Comparison of ENCODE assay signal across 8 cellular contexts in the genomic region with DNA sequence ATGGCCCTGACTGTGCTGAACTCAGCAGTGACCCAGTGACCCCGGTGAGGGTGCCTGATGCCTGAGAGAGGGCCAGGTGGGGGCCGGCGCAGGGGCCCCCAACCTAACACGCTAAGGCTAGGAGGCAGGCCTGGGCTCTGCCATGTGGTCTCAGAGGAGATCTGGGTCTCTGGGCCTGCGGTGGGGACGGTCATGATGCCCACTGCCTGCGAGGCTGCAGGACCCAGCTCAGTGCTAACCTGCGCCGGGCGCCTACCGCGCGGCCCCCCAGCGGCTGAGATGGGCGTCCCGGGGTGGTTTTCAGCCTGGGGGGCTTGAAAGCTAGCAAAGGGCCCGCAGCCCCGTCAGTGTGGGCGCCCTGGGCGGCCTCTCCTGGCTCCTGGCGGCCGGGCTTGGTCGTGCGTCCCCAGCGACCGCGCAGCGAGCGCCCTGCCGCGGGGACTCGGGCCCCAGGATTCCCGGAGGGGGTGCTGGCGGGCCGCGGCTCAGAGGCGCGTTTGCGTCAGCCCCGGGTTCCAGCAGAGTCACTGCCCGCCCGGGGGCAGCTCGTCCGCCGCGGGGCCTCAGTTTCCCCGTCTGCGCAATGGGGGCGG. TPM values are rescaled to one million over a fixed set of nuclear protein-coding genes. Genes with fewer than 3 reads are reported as not detected.
DNase-seq lines count a peak whose midpoint lies in the region; ATAC-seq, FAIRE-seq and TF ChIP-seq lines count a peak whose summit lies in the region.

No MANE protein-coding gene starts in this region.

- H3K4me1 ChIP-seq in HepG2 (ENCODE audit: insufficient read depth, low read length), result peaks cover 10% of the 10 kb centered on the region
- no peaks in the 10 kb centered on the region for H3K4me1 ChIP-seq in small intestine (ENCODE audit: control insufficient read depth in 2 of 2, insufficient read depth in 1 of 2, low read depth in 1 of 2, low read length in 1 of 2)

- ATAC-seq in HepG2, result peak; percentile 48
- no peak for ATAC-seq in HG03139 (IDR thresholded peaks at IDR 0.05; ENCODE audit: unreplicated experiment)
- ATAC-seq in HG03520 (IDR thresholded peaks at IDR 0.05; ENCODE audit: unreplicated experiment), result no peak

- no CpG with 5 or more reads among the region's 49 CpGs for WGBS in HepG2 (ENCODE audit: low lambda C conversion rate)
- 7 to 9% (median 8%) methylated on average over 29 to 49 of the region's 49 CpGs for WGBS in small intestine, 3 donors

- peak overlapping the region; percentile 8; the same call in 1 of the 2 replicates for H3K9ac ChIP-seq in HepG2 (ENCODE audit: insufficient read depth, low read depth, low read length)

- H3K27ac ChIP-seq in HepG2 (ENCODE audit: extremely low read length, insufficient read depth, low read length), result no peak overlapping the region
- peak overlapping the region in 1 of 2 donors; percentile 80 for H3K27ac ChIP-seq in small intestine (ENCODE audit: low read depth in 1 of 2, low read length in 1 of 2)

- peaks cover 0 to 2% (median 0%) of the 10 kb centered on the region in 3 donors for H3K4me1 Mint-ChIP-seq in IgD-negative memory B cell
- no peaks in the 10 kb centered on the region for H3K4me1 Mint-ChIP-seq in type B pancreatic cell (ENCODE audit: unreplicated experiment)

- H4K20me1 ChIP-seq in HepG2 (ENCODE audit: insufficient read depth, low read length), result 0 out of 2 replicates have a peak, but pooled peaks cover 3% of the 10 kb centered on the region

- H3K79me2 ChIP-seq in HepG2 (ENCODE audit: insufficient read depth, low read length), result no peaks in the 10 kb centered on the region

- H3K36me3 ChIP-seq in HepG2 (replicated peaks in 1 of 2; ENCODE audit: control insufficient read depth in 1 of 2, insufficient read depth in 2 of 2, low read length in 2 of 2), result no peaks in the 10 kb centered on the region
- H3K36me3 ChIP-seq in small intestine (ENCODE audit: control insufficient read depth in 2 of 2, insufficient read depth in 2 of 2, low read length in 2 of 2), result no peaks in the 10 kb centered on the region

- POLR2A ChIA-PET in HepG2 (lab: Yijun Ruan, JAX), result no interaction called here

- H3K27ac Mint-ChIP-seq in IgD-negative memory B cell, result no peak overlapping the region
- no peak overlapping the region for H3K27ac Mint-ChIP-seq in type B pancreatic cell

- H3K4me2 ChIP-seq in HepG2 (ENCODE audit: low read depth, low read length), result peak overlapping the region; percentile 62

- FAIRE-seq in HepG2 (lab: Jason Lieb, UNC) (no peak), small intestine (lab: Jason Lieb, UNC) (no peak)

- H3K9me3 ChIP-seq in HepG2 (ENCODE audit: low read length), result no peaks in the 10 kb centered on the region
- H3K9me3 ChIP-seq in small intestine (ENCODE audit: control insufficient read depth, low read depth), result no peaks in the 10 kb centered on the region

- H3K9me3 Mint-ChIP-seq in IgD-negative memory B cell (no peaks in the 10 kb centered on the region), type B pancreatic cell (no peaks in the 10 kb centered on the region)

- no TSS peak for BruUV-seq in HepG2 (replicated peaks; lab: Mats Ljungman, UMichigan)

- H3K4me3 ChIP-seq in astrocyte of the spinal cord (ENCODE audit: low read depth, low read length) (peak overlapping the region; percentile 17), HepG2 (replicated peaks in 1 of 3; ENCODE audit: insufficient read depth in 1 of 3, low read depth in 2 of 3, low read length in 3 of 3) (peak overlapping the region in 2 of 3 experiments; percentile 16 to 62; a peak in 4 of 6 replicates), small intestine (ENCODE audit: low read depth in 1 of 2, low read length in 2 of 2) (peak overlapping the region in 1 of 2 donors; percentile 53)

- TF ChIP-seq CTCF in astrocyte of the spinal cord (IDR thresholded peaks at IDR 0.05; ENCODE audit: low read depth, low read length) (peak; percentile 16), HepG2 (CRISPR knock-in tag; IDR thresholded peaks at IDR 0.05) (peak; percentile 23; the same call in 1 of the 2 replicates), type B pancreatic cell (conservative IDR thresholded peaks at IDR 0.05) (peak; percentile 67)

- DNase-seq in D341Med (ENCODE audit: low spot score), result peak; percentile 75
- no peak for DNase-seq in astrocyte of the spinal cord (ENCODE audit: low read depth, low spot score)
- DNase-seq in HepG2 (ENCODE audit: low spot score), result no peak
- no peak for DNase-seq in type B pancreatic cell (ENCODE audit: extremely low spot score, unreplicated experiment)
- no peak for DNase-seq in small intestine

- H3K36me3 Mint-ChIP-seq in IgD-negative memory B cell (no peaks in the 10 kb centered on the region), type B pancreatic cell (no peaks in the 10 kb centered on the region)

- CTCF ChIA-PET in HepG2 (lab: Yijun Ruan, JAX; ENCODE audit: low intra/inter-chr PET ratio, low total read pairs), result no interaction called here

- 0 out of 2 replicates have a peak, but pooled peaks have one; percentile 37 for TF ChIP-seq RAD21 in HepG2 (CRISPR knock-in tag; IDR thresholded peaks at IDR 0.05)

- intact Hi-C loops in HepG2 (cut with micrococcal nuclease; ENCODE audit: unreplicated experiment), result no loop called here

- peaks cover 25% of the 10 kb centered on the region for H3K27me3 Mint-ChIP-seq in IgD-negative memory B cell
- H3K27me3 Mint-ChIP-seq in type B pancreatic cell, result no peaks in the 10 kb centered on the region

- no peak overlapping the region for H2AFZ ChIP-seq in HepG2 (ENCODE audit: low read length)

- H3K27me3 ChIP-seq in HepG2 (ENCODE audit: control insufficient read depth in 1 of 2, insufficient read depth in 2 of 2, low read length in 2 of 2) (peaks cover 25 to 86% of the 10 kb centered on the region in 2 experiments; a peak in 4 of 5 replicates), small intestine (ENCODE audit: control insufficient read depth in 2 of 2, insufficient read depth in 2 of 2, low read length in 2 of 2) (peaks cover 2 to 10% of the 10 kb centered on the region in 2 donors)

- TF ChIP-seq EP300 in HepG2 (IDR thresholded peaks at IDR 0.05; ENCODE audit: low read depth in 2 of 2, low read length in 2 of 2) (no peak), HepG2 (CRISPR knock-in tag; IDR thresholded peaks at IDR 0.05; ENCODE audit: borderline replicate concordance) (no peak)

- peak overlapping the region; percentile 17 to 84 (median 70) for H3K4me3 Mint-ChIP-seq in IgD-negative memory B cell
- peak overlapping the region; percentile 81 for H3K4me3 Mint-ChIP-seq in type B pancreatic cell

- in situ Hi-C loops in astrocyte of the spinal cord (cut with HindIII; ENCODE audit: low sequenced_read_pairs) (no loop called here), HepG2 (cut with HindIII; ENCODE audit: extremely low pct_ligation_motif_present, low pct_unique_long_range_greater_than_20kb) (no loop called here)

- TF ChIP-seq POLR2A in HepG2 (IDR thresholded peaks at IDR 0.05; ENCODE audit: insufficient read depth in 1 of 2, low read depth in 2 of 2, low read length in 2 of 2), result no peak

RNA-seq across cellular contexts. Expression of a gene that starts 2.5 kb away (rescaled TPM):
- not detected for polyA plus RNA-seq in IgD-negative memory B cell
- total RNA-seq in HepG2 (2016; rRNA removed; fragmentation: Illumina TruSeq; extraction: Trizol), result 0.20 TPM in 1 of 2 replicates, not detected in the other
- total RNA-seq in HepG2 (2016; cell fraction: cytosol; rRNA removed; fragmentation: Illumina TruSeq; extraction: Trizol; ENCODE audit: low read depth), result 0.61 and 0.88 TPM in 2 replicates
- total RNA-seq in HepG2 (2016; cell fraction: insoluble cytoplasmic fraction; rRNA removed; fragmentation: Illumina TruSeq; extraction: Trizol), result 0.19 and 0.32 TPM in 2 replicates
- total RNA-seq in HepG2 (2016; cell fraction: membrane; rRNA removed; fragmentation: Illumina TruSeq; extraction: Trizol), result 0.59 and 0.93 TPM in 2 replicates
- 0.40 TPM in 1 of 2 replicates, not detected in the other for total RNA-seq in HepG2 (2016; cell fraction: nucleus; rRNA removed; fragmentation: Illumina TruSeq; extraction: Trizol)
- 5.1 and 10.3 TPM in 2 replicates for polyA plus RNA-seq in HepG2 (2011; rRNA removed)
- 7.6 and 12.5 TPM in 2 replicates for polyA plus RNA-seq in HepG2 (2011; cell fraction: cytosol; rRNA removed)
- 20.6 and 22.6 TPM in 2 replicates for polyA plus RNA-seq in HepG2 (2011; cell fraction: nucleus; rRNA removed)
- polyA plus RNA-seq in HepG2 (2012), result 1.6 and 2.3 TPM in 2 replicates
- 0.54 and 0.89 TPM in 2 replicates for polyA plus RNA-seq in HepG2 (2016; cell fraction: cytosol; fragmentation: Illumina TruSeq; extraction: Trizol; ENCODE audit: low read depth)
- polyA plus RNA-seq in HepG2 (2016; cell fraction: insoluble cytoplasmic fraction; fragmentation: Illumina TruSeq; extraction: Trizol; ENCODE audit: low read depth), result 0.20 and 0.56 TPM in 2 replicates
- polyA plus RNA-seq in HepG2 (2016; cell fraction: membrane; fragmentation: Illumina TruSeq; extraction: Trizol; ENCODE audit: low read depth), result 0.68 and 0.72 TPM in 2 replicates
- not detected in 2 replicates for polyA plus RNA-seq in HepG2 (2016; cell fraction: nucleus; fragmentation: Illumina TruSeq; extraction: Trizol; ENCODE audit: insufficient read depth, low read depth)
- 3.6 and 4.7 TPM in 2 replicates for polyA minus RNA-seq in HepG2 (2011; rRNA and poly(A)+ RNA removed; ENCODE audit: low replicate concordance)
- 3.1 and 3.3 TPM in 2 replicates for polyA minus RNA-seq in HepG2 (2011; cell fraction: cytosol; rRNA and poly(A)+ RNA removed)
- polyA minus RNA-seq in HepG2 (2011; cell fraction: nucleus; rRNA and poly(A)+ RNA removed), result 1.9 and 3.0 TPM in 2 replicates
- total RNA-seq in type B pancreatic cell (ENCODE audit: low replicate concordance), result 20.7 and 25.5 TPM in 2 replicates
- 100 to 1,000 TPM in 1 of 3 donors, 10 to 100 TPM in 2; 15.4 to 114 (median 16.8) TPM for polyA plus RNA-seq in small intestine

RNA-seq across cellular contexts. Expression of a gene that starts 22.1 kb away (rescaled TPM):
- 42.0 TPM for polyA plus RNA-seq in IgD-negative memory B cell
- 2.5 and 3.9 TPM in 2 replicates for total RNA-seq in HepG2 (2016; rRNA removed; fragmentation: Illumina TruSeq; extraction: Trizol)
- total RNA-seq in HepG2 (2016; cell fraction: cytosol; rRNA removed; fragmentation: Illumina TruSeq; extraction: Trizol; ENCODE audit: low read depth), result 5.2 and 5.9 TPM in 2 replicates
- 2.1 and 3.5 TPM in 2 replicates for total RNA-seq in HepG2 (2016; cell fraction: insoluble cytoplasmic fraction; rRNA removed; fragmentation: Illumina TruSeq; extraction: Trizol)
- total RNA-seq in HepG2 (2016; cell fraction: membrane; rRNA removed; fragmentation: Illumina TruSeq; extraction: Trizol), result 6.3 and 6.7 TPM in 2 replicates
- 3.1 and 3.9 TPM in 2 replicates for total RNA-seq in HepG2 (2016; cell fraction: nucleus; rRNA removed; fragmentation: Illumina TruSeq; extraction: Trizol)
- 25.8 and 33.0 TPM in 2 replicates for polyA plus RNA-seq in HepG2 (2011; rRNA removed)
- 34.1 and 37.6 TPM in 2 replicates for polyA plus RNA-seq in HepG2 (2011; cell fraction: cytosol; rRNA removed)
- 32.1 and 35.6 TPM in 2 replicates for polyA plus RNA-seq in HepG2 (2011; cell fraction: nucleus; rRNA removed)
- polyA plus RNA-seq in HepG2 (2012), result 9.3 and 10.6 TPM in 2 replicates
- polyA plus RNA-seq in HepG2 (2016; cell fraction: cytosol; fragmentation: Illumina TruSeq; extraction: Trizol; ENCODE audit: low read depth), result 8.4 and 9.1 TPM in 2 replicates
- polyA plus RNA-seq in HepG2 (2016; cell fraction: insoluble cytoplasmic fraction; fragmentation: Illumina TruSeq; extraction: Trizol; ENCODE audit: low read depth), result 3.6 and 3.8 TPM in 2 replicates
- 9.7 and 9.8 TPM in 2 replicates for polyA plus RNA-seq in HepG2 (2016; cell fraction: membrane; fragmentation: Illumina TruSeq; extraction: Trizol; ENCODE audit: low read depth)
- 8.2 and 8.4 TPM in 2 replicates for polyA plus RNA-seq in HepG2 (2016; cell fraction: nucleus; fragmentation: Illumina TruSeq; extraction: Trizol; ENCODE audit: insufficient read depth, low read depth)
- polyA minus RNA-seq in HepG2 (2011; rRNA and poly(A)+ RNA removed; ENCODE audit: low replicate concordance), result 34.1 and 96.5 TPM in 2 replicates
- 12.3 and 17.9 TPM in 2 replicates for polyA minus RNA-seq in HepG2 (2011; cell fraction: cytosol; rRNA and poly(A)+ RNA removed)
- 6.1 and 6.2 TPM in 2 replicates for polyA minus RNA-seq in HepG2 (2011; cell fraction: nucleus; rRNA and poly(A)+ RNA removed)
- 47.8 and 75.3 TPM in 2 replicates for total RNA-seq in type B pancreatic cell (ENCODE audit: low replicate concordance)
- polyA plus RNA-seq in small intestine, result 100 to 1,000 TPM; 257 to 653 (median 468) TPM

RNA-seq across cellular contexts. Expression of a gene that starts 47.2 kb away (rescaled TPM):
- polyA plus RNA-seq in IgD-negative memory B cell, result 0.90 TPM
- 0.18 and 0.28 TPM in 2 replicates for total RNA-seq in HepG2 (2016; rRNA removed; fragmentation: Illumina TruSeq; extraction: Trizol)
- 0.91 and 1.1 TPM in 2 replicates for total RNA-seq in HepG2 (2016; cell fraction: cytosol; rRNA removed; fragmentation: Illumina TruSeq; extraction: Trizol; ENCODE audit: low read depth)
- total RNA-seq in HepG2 (2016; cell fraction: insoluble cytoplasmic fraction; rRNA removed; fragmentation: Illumina TruSeq; extraction: Trizol), result 0.28 and 0.41 TPM in 2 replicates
- 0.99 and 1.2 TPM in 2 replicates for total RNA-seq in HepG2 (2016; cell fraction: membrane; rRNA removed; fragmentation: Illumina TruSeq; extraction: Trizol)
- 0.16 TPM in 1 of 2 replicates, not detected in the other for total RNA-seq in HepG2 (2016; cell fraction: nucleus; rRNA removed; fragmentation: Illumina TruSeq; extraction: Trizol)
- polyA plus RNA-seq in HepG2 (2011; rRNA removed), result 3.9 and 7.2 TPM in 2 replicates
- polyA plus RNA-seq in HepG2 (2011; cell fraction: cytosol; rRNA removed), result 4.8 and 7.5 TPM in 2 replicates
- polyA plus RNA-seq in HepG2 (2011; cell fraction: nucleus; rRNA removed), result 17.3 and 19.2 TPM in 2 replicates
- polyA plus RNA-seq in HepG2 (2012), result 3.2 TPM in 2 replicates
- polyA plus RNA-seq in HepG2 (2016; cell fraction: cytosol; fragmentation: Illumina TruSeq; extraction: Trizol; ENCODE audit: low read depth), result 1.3 TPM in 2 replicates
- 0.28 and 0.45 TPM in 2 replicates for polyA plus RNA-seq in HepG2 (2016; cell fraction: insoluble cytoplasmic fraction; fragmentation: Illumina TruSeq; extraction: Trizol; ENCODE audit: low read depth)
- polyA plus RNA-seq in HepG2 (2016; cell fraction: membrane; fragmentation: Illumina TruSeq; extraction: Trizol; ENCODE audit: low read depth), result 1.1 TPM in 2 replicates
- 0.56 and 0.57 TPM in 2 replicates for polyA plus RNA-seq in HepG2 (2016; cell fraction: nucleus; fragmentation: Illumina TruSeq; extraction: Trizol; ENCODE audit: insufficient read depth, low read depth)
- polyA minus RNA-seq in HepG2 (2011; rRNA and poly(A)+ RNA removed; ENCODE audit: low replicate concordance), result 0.07 and 7.1 TPM in 2 replicates
- 2.7 and 3.6 TPM in 2 replicates for polyA minus RNA-seq in HepG2 (2011; cell fraction: cytosol; rRNA and poly(A)+ RNA removed)
- polyA minus RNA-seq in HepG2 (2011; cell fraction: nucleus; rRNA and poly(A)+ RNA removed), result 1.2 TPM in 2 replicates
- total RNA-seq in type B pancreatic cell (ENCODE audit: low replicate concordance), result 40.8 and 48.7 TPM in 2 replicates
- polyA plus RNA-seq in small intestine, result 10 to 100 TPM in 1 of 3 donors, 1 to 10 TPM in 1, under 1 TPM in 1; 0.22 to 12.1 (median 1.1) TPM

Comparison
In these comparisons a context has a peak if more than half of its experiments do, and no peak if none do; other contexts are left out.
1. CTCF ChIP-seq: peak in every context shown above with its lines; median percentile 67 in type B pancreatic cell; 23 in HepG2; 16 in astrocyte of the spinal cord.